ENCODE assay signal across 10 cellular contexts in the genomic region with DNA sequence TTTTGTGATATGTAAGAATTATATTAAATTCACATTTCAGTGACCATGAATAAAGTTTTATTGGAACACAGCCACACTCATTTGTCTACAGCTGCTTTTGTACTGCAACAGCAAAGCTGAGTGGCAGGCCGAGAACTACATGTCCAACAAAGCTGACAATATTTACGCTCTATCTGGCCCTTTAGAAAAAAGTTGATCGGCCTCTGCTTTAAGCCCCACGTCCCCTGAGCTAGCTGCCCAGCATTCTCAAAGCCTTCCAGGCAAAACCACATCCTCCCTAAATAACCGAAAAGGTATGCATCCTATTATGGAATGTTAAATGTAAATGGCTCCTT. TPM values are rescaled to one million over a fixed set of nuclear protein-coding genes. Genes with fewer than 3 reads are reported as not detected.
A peak's percentile ranks its signal among the peaks of the same experiment; 100 is the strongest.
DNase-seq lines count a peak whose midpoint lies in the region; ATAC-seq and TF ChIP-seq lines count a peak whose summit lies in the region.
"Had no signal": no experiment of that assay in that cellular context is flagged by ENCODE, and none has a peak within 500 bp of the region (broad histone marks: within the 10 kb centered on the region; RNA-seq: fewer than 3 reads in every experiment).

No MANE protein-coding gene starts in this region.

- H3K9me2 ChIP-seq in GM23248 (ENCODE audit: insufficient read depth) = no peaks in the 10 kb centered on the region

- WGBS in GM23248 (ENCODE audit: low coverage in 1 of 2, low lambda C conversion rate in 2 of 2, missing lambda C conversion rate in 2 of 2), 2 experiments = 44 to 50% methylated on average over 5 of the region's 5 CpGs

- H4K20me1 ChIP-seq in GM23248 (ENCODE audit: insufficient read depth) = no peaks in the 10 kb centered on the region

- no peak overlapping the region for H2AFZ ChIP-seq in GM23248

- no peaks in the 10 kb centered on the region for H3K9me3 ChIP-seq in GM23248 (ENCODE audit: low read depth)
- H3K9me3 ChIP-seq: adrenal gland had no signal

- 0 out of 2 replicates have a peak, but pooled peaks cover 2% of the 10 kb centered on the region for H3K36me3 ChIP-seq in GM23248 (ENCODE audit: low read depth)
- H3K36me3 ChIP-seq: adrenal gland had no signal

- in situ Hi-C loops in GM23248 (cut with MboI) = no loop called here

- H3K4me1 ChIP-seq in GM23248 (ENCODE audit: insufficient read depth) = peaks cover 28% of the 10 kb centered on the region

- no peaks in the 10 kb centered on the region for H3K27me3 ChIP-seq in GM23248 (replicated peaks; ENCODE audit: insufficient read depth)
- H3K27me3 ChIP-seq: adrenal gland had no signal

- 0 out of 2 replicates have a peak overlapping the region, but pooled peaks have one; percentile 10 for H3K9ac ChIP-seq in GM23248

- H3K4me2 ChIP-seq in GM23248 (ENCODE audit: unreplicated experiment) = peak overlapping the region; percentile 41

- TF ChIP-seq CTCF in epithelial cell of esophagus (IDR thresholded peaks at IDR 0.05; ENCODE audit: insufficient read depth, low read depth, low read length, missing control alignments) (no peak), retinal pigment epithelial cell (conservative IDR thresholded peaks at IDR 0.05; ENCODE audit: low read depth, low read length) (no peak)

- H3K4me3 ChIP-seq in GM23248 (0 out of 2 replicates have a peak overlapping the region, but pooled peaks have one; percentile 2), epithelial cell of esophagus (ENCODE audit: low read length) (peak overlapping the region; percentile 38), retinal pigment epithelial cell (ENCODE audit: low read length) (peak overlapping the region; percentile 100)
- H3K4me3 ChIP-seq: adrenal gland had no signal

- ATAC-seq in SK-N-SH treated with all-trans-retinoic acid at 6 μM for 48 hours (peak; percentile 76), GM21390 (IDR thresholded peaks at IDR 0.05; ENCODE audit: unreplicated experiment) (no peak)

- H3K27ac ChIP-seq in GM23248 = peak overlapping the region; percentile 48
- H3K27ac ChIP-seq: adrenal gland had no signal

- peaks cover 100% of the 10 kb centered on the region for H3K79me2 ChIP-seq in GM23248 (ENCODE audit: insufficient read depth)

- DNase-seq in GM23248 (peak; percentile 56), epithelial cell of esophagus (ENCODE audit: low read depth) (no peak), retinal pigment epithelial cell (ENCODE audit: low read depth) (no peak), NAMALWA (ENCODE audit: low spot score) (no peak)
- DNase-seq in stimulated activated CD4-positive, alpha-beta T cell treated with anti-CD3 and anti-CD28 coated beads, Interleukin-4, amount 100 ng/mL, for 1 hour = no peak
- DNase-seq: adrenal gland, NCI-H1092 treated with DMSO at 0.1 percent for 48 hours, SIG-M5 had no signal

- peaks cover 20% of the 10 kb centered on the region for H3F3A ChIP-seq in GM23248 (ENCODE audit: insufficient read depth)

TF ChIP-seq in SK-N-SH treated with all-trans-retinoic acid at 6 μM for 48 hours, 23 proteins besides CTCF, POLR2A, EP300 and RAD21:
- TF ChIP-seq GLIS3 (CRISPR knock-in tag; IDR thresholded peaks at IDR 0.05) = no peak
- TF ChIP-seq CSDC2 (CRISPR knock-in tag; IDR thresholded peaks at IDR 0.05) = no peak
- TF ChIP-seq, protein P1, sequence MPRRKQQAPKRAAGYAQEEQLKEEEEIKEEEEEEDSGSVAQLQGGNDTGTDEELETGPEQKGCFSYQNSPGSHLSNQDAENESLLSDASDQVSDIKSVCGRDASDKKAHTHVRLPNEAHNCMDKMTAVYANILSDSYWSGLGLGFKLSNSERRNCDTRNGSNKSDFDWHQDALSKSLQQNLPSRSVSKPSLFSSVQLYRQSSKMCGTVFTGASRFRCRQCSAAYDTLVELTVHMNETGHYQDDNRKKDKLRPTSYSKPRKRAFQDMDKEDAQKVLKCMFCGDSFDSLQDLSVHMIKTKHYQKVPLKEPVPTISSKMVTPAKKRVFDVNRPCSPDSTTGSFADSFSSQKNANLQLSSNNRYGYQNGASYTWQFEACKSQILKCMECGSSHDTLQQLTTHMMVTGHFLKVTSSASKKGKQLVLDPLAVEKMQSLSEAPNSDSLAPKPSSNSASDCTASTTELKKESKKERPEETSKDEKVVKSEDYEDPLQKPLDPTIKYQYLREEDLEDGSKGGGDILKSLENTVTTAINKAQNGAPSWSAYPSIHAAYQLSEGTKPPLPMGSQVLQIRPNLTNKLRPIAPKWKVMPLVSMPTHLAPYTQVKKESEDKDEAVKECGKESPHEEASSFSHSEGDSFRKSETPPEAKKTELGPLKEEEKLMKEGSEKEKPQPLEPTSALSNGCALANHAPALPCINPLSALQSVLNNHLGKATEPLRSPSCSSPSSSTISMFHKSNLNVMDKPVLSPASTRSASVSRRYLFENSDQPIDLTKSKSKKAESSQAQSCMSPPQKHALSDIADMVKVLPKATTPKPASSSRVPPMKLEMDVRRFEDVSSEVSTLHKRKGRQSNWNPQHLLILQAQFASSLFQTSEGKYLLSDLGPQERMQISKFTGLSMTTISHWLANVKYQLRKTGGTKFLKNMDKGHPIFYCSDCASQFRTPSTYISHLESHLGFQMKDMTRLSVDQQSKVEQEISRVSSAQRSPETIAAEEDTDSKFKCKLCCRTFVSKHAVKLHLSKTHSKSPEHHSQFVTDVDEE (CRISPR knock-in tag; IDR thresholded peaks at IDR 0.05) = no peak
- TF ChIP-seq ZFP30 (CRISPR knock-in tag; IDR thresholded peaks at IDR 0.05) = no peak
- TF ChIP-seq ISL1 (CRISPR knock-in tag; IDR thresholded peaks at IDR 0.05) = no peak
- TF ChIP-seq ZFP3 (CRISPR knock-in tag; IDR thresholded peaks at IDR 0.05) = no peak
- TF ChIP-seq, protein P2, sequence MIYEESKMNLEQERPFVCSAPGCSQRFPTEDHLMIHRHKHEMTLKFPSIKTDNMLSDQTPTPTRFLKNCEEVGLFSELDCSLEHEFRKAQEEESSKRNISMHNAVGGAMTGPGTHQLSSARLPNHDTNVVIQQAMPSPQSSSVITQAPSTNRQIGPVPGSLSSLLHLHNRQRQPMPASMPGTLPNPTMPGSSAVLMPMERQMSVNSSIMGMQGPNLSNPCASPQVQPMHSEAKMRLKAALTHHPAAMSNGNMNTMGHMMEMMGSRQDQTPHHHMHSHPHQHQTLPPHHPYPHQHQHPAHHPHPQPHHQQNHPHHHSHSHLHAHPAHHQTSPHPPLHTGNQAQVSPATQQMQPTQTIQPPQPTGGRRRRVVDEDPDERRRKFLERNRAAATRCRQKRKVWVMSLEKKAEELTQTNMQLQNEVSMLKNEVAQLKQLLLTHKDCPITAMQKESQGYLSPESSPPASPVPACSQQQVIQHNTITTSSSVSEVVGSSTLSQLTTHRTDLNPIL (CRISPR knock-in tag; IDR thresholded peaks at IDR 0.05; ENCODE audit: low read depth) = no peak
- no peak for TF ChIP-seq TOX (CRISPR knock-in tag; IDR thresholded peaks at IDR 0.05; ENCODE audit: borderline replicate concordance)
- no peak for TF ChIP-seq SNAI2 (CRISPR knock-in tag; IDR thresholded peaks at IDR 0.05)
- no peak for TF ChIP-seq ESRRG (CRISPR knock-in tag; IDR thresholded peaks at IDR 0.05)
- TF ChIP-seq, protein P3, sequence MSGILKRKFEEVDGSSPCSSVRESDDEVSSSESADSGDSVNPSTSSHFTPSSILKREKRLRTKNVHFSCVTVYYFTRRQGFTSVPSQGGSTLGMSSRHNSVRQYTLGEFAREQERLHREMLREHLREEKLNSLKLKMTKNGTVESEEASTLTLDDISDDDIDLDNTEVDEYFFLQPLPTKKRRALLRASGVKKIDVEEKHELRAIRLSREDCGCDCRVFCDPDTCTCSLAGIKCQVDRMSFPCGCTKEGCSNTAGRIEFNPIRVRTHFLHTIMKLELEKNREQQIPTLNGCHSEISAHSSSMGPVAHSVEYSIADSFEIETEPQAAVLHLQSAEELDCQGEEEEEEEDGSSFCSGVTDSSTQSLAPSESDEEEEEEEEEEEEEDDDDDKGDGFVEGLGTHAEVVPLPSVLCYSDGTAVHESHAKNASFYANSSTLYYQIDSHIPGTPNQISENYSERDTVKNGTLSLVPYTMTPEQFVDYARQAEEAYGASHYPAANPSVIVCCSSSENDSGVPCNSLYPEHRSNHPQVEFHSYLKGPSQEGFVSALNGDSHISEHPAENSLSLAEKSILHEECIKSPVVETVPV (CRISPR knock-in tag; IDR thresholded peaks at IDR 0.05) = no peak
- TF ChIP-seq TCF4 (CRISPR knock-in tag; IDR thresholded peaks at IDR 0.05; ENCODE audit: borderline replicate concordance) = no peak
- TF ChIP-seq, protein P4, sequence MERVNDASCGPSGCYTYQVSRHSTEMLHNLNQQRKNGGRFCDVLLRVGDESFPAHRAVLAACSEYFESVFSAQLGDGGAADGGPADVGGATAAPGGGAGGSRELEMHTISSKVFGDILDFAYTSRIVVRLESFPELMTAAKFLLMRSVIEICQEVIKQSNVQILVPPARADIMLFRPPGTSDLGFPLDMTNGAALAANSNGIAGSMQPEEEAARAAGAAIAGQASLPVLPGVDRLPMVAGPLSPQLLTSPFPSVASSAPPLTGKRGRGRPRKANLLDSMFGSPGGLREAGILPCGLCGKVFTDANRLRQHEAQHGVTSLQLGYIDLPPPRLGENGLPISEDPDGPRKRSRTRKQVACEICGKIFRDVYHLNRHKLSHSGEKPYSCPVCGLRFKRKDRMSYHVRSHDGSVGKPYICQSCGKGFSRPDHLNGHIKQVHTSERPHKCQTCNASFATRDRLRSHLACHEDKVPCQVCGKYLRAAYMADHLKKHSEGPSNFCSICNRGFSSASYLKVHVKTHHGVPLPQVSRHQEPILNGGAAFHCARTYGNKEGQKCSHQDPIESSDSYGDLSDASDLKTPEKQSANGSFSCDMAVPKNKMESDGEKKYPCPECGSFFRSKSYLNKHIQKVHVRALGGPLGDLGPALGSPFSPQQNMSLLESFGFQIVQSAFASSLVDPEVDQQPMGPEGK (CRISPR knock-in tag; IDR thresholded peaks at IDR 0.05; ENCODE audit: borderline replicate concordance) = no peak
- TF ChIP-seq ZC3H10 (CRISPR knock-in tag; IDR thresholded peaks at IDR 0.05) = no peak
- no peak for TF ChIP-seq PPARA (CRISPR knock-in tag; IDR thresholded peaks at IDR 0.05; ENCODE audit: borderline replicate concordance)
- TF ChIP-seq ZNF565 (CRISPR knock-in tag; conservative IDR thresholded peaks at IDR 0.05; ENCODE audit: low read depth) = no peak

RNA-seq across cellular contexts. Expression of a gene that starts 8.6 kb away (rescaled TPM):
- 315 and 361 TPM in 2 replicates for total RNA-seq in GM23248 (2014; rRNA removed; shearing (Covaris generic))
- polyA plus RNA-seq in GM23248 (2016; fragmentation: Nextera tagmentation; extraction: Ambion mirVana) = 142 and 143 TPM in 2 replicates

Comparison
In these comparisons a context has a peak if more than half of its experiments do, and no peak if none do; other contexts are left out.
1. H3K4me3 ChIP-seq: peak in every context shown above with its lines; median percentile 100 in retinal pigment epithelial cell; 38 in epithelial cell of esophagus; 2 in GM23248.